In the genomic region with DNA sequence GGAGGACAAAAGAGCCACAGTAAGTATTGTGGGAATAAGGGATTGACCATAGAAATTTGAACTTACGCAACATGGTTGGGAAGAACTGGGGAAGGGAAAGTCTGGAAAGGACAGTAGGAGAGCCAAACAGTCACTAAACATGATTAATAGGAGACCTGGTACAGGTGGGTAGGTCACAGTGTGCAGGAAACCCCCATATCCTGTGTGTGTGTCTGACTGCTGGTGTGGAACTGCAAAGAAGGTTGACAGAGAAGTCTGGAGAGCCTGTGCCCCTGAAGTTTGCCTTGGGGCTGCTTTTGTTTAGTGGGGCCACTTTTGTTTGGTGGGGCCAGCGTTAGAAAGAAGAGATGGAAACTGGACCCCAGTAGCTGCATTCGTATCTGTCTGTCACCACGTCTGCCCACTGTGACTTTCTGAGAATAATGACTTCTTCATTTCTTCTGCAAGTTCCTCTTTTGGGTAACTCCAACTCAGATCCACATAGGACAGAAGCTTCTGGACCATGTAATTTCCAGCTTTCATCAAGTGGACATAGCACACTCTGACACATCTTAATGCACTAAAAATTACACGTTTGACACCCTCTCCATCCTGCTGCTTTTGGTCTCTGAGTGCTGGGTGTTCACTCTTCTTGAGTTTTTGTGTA, we compare ENCODE assay signal across 13 cellular contexts.
A peak's percentile ranks its signal among the peaks of the same experiment; 100 is the strongest.
DNase-seq lines count a peak whose midpoint lies in the region; ATAC-seq and TF ChIP-seq lines count a peak whose summit lies in the region.
"Had no signal": no experiment of that assay in that cellular context is flagged by ENCODE, and none has a peak within 500 bp of the region (broad histone marks: within the 10 kb centered on the region; RNA-seq: fewer than 3 reads in every experiment).

No MANE protein-coding gene starts in this region.

- H3K36me3 ChIP-seq in gastrocnemius medialis = no peaks in the 10 kb centered on the region
- H3K36me3 ChIP-seq: ascending aorta, esophagus squamous epithelium, pancreas had no signal

- ATAC-seq in GM18909 (IDR thresholded peaks at IDR 0.05; ENCODE audit: poor library complexity, unreplicated experiment) (peak; percentile 84), HG02623 (IDR thresholded peaks at IDR 0.05; ENCODE audit: unreplicated experiment) (peak; percentile 83), HG03521 (IDR thresholded peaks at IDR 0.05; ENCODE audit: unreplicated experiment) (peak; percentile 53), gastrocnemius medialis (no peak)

- H3K27ac ChIP-seq in gastrocnemius medialis = no peak overlapping the region
- H3K27ac ChIP-seq: ascending aorta, esophagus squamous epithelium, pancreas had no signal

- no peak for TF ChIP-seq CTCF in gastrocnemius medialis (IDR thresholded peaks at IDR 0.05 in 4 of 5, conservative IDR thresholded peaks at IDR 0.05 in 1 of 5)

- no peaks in the 10 kb centered on the region for H3K27me3 ChIP-seq in gastrocnemius medialis
- H3K27me3 ChIP-seq: ascending aorta, pancreas had no signal

- H3K9me3 ChIP-seq in gastrocnemius medialis = no peaks in the 10 kb centered on the region
- H3K9me3 ChIP-seq: ascending aorta, esophagus squamous epithelium, pancreas had no signal

- intact Hi-C loops in gastrocnemius medialis (cut with DNase I; ENCODE audit: low total_unique reads) = no loop called here

- no peak for TF ChIP-seq POLR2A in gastrocnemius medialis (IDR thresholded peaks at IDR 0.05)

- no peaks in the 10 kb centered on the region for H3K4me1 ChIP-seq in gastrocnemius medialis
- H3K4me1 ChIP-seq: ascending aorta, esophagus squamous epithelium, pancreas had no signal

- DNase-seq in pons (ENCODE audit: low spot score) = peak; percentile 73
- DNase-seq in NCI-H2081 treated with DMSO at 0.1 percent for 48 hours (lab: John Stamatoyannopoulos, UW) = no peak
- DNase-seq in DMS 273 treated with DMSO at 0.1 percent for 48 hours (lab: John Stamatoyannopoulos, UW) = no peak
- DNase-seq in gastrocnemius medialis = no peak
- DNase-seq: activated CD4-positive, alpha-beta T cell treated with anti-CD3 and anti-CD28 coated beads, Interleukin-2, amount 50 U/mL, for 48 hours; esophagus squamous epithelium; kidney glomerular epithelial cell; NCI-H1436 treated with DMSO at 0.1 percent for 48 hours; pancreas had no signal

- in situ Hi-C loops in gastrocnemius medialis (cut with MboI; ENCODE audit: low sequenced_read_pairs in 4 of 4) = no loop called here

- H3K4me3 ChIP-seq in gastrocnemius medialis = no peak overlapping the region
- H3K4me3 ChIP-seq: ascending aorta, esophagus squamous epithelium, pancreas had no signal

Comparison
In these comparisons a context has a peak if more than half of its experiments do, and no peak if none do; other contexts are left out.
1. ATAC-seq: peak in GM18909 (single experiment), HG02623 (single experiment) and HG03521 (single experiment); none in gastrocnemius medialis (0 of 2).